8 cellular contexts compared by ENCODE assay signal in genomic region chr1:44775930-44776748, GRCh38. TPM values are rescaled to one million over a fixed set of nuclear protein-coding genes. Genes with fewer than 3 reads are reported as not detected.
A peak's percentile ranks its signal among the peaks of the same experiment; 100 is the strongest.
DNase-seq lines count a peak whose midpoint lies in the region; ATAC-seq and TF ChIP-seq lines count a peak whose summit lies in the region.

No MANE protein-coding gene starts in this region.

- H3K4me2 ChIP-seq in GM23338 (peak overlapping the region; percentile 100), PC-9 (peak overlapping the region; percentile 84)

- no peak overlapping the region for H2AFZ ChIP-seq in GM23338
- H2AFZ ChIP-seq in PC-9, result peak overlapping the region; percentile 73; the same call in 1 of the 2 replicates

- H3K4me3 ChIP-seq in GM23338, result peak overlapping the region; percentile 99
- peak overlapping the region; percentile 95 for H3K4me3 ChIP-seq in PC-9

- no peaks in the 10 kb centered on the region; the same call in 2 of the 3 replicates for H3K9me3 Mint-ChIP-seq in GM23338

- POLR2A ChIA-PET in PC-9 (lab: Charles Lee; ENCODE audit: unreplicated experiment), result interaction anchor here (0.5 to 1.6 kb wide), 9 partner anchors 24 to 1674 kb away, joined by 3 to 15 read pairs (median 5); partner anchors contain the start of genes PLK3 and TMEM53

- peak overlapping the region; percentile 87 for H3K4me3 Mint-ChIP-seq in GM23338

- ATAC-seq in GM23338, result no peak

- no peaks in the 10 kb centered on the region for H3K9me2 ChIP-seq in GM23338 (ENCODE audit: insufficient read depth)
- no peaks in the 10 kb centered on the region for H3K9me2 ChIP-seq in PC-9 (ENCODE audit: insufficient read depth)

- peaks cover 25% of the 10 kb centered on the region for H3K27me3 Mint-ChIP-seq in GM23338 (ENCODE audit: insufficient read depth, low read depth, poor library complexity)

- TSS peak; percentile 38 for BruUV-seq in PC-9 (replicated peaks; lab: Mats Ljungman, UMichigan)

- H3K27me3 ChIP-seq in GM23338 (ENCODE audit: insufficient read depth) (no peaks in the 10 kb centered on the region), PC-9 (ENCODE audit: insufficient read depth, low read depth) (no peaks in the 10 kb centered on the region)

- H4K20me1 ChIP-seq in GM23338 (replicated peaks; ENCODE audit: insufficient read depth) (peaks cover 35% of the 10 kb centered on the region), PC-9 (ENCODE audit: insufficient read depth) (peaks cover 43% of the 10 kb centered on the region)

- H3K4me1 Mint-ChIP-seq in GM23338, result peaks cover 20% of the 10 kb centered on the region

- TF ChIP-seq CTCF in GM23338 (conservative IDR thresholded peaks at IDR 0.05; ENCODE audit: low read depth in 2 of 2) (no peak), PC-9 (conservative IDR thresholded peaks at IDR 0.05) (no peak)

- peaks cover 15% of the 10 kb centered on the region for H3K4me1 ChIP-seq in GM23338 (ENCODE audit: insufficient read depth)
- H3K4me1 ChIP-seq in PC-9 (replicated peaks; ENCODE audit: insufficient read depth), result peaks cover 22% of the 10 kb centered on the region

- H3K36me3 ChIP-seq in GM23338 (ENCODE audit: insufficient read depth), result peaks cover 37% of the 10 kb centered on the region
- peaks cover 44% of the 10 kb centered on the region for H3K36me3 ChIP-seq in PC-9 (ENCODE audit: low read depth)

- DNase-seq in COLO668 (lab: John Stamatoyannopoulos, UW; ENCODE audit: unreplicated experiment), result peak; percentile 71
- no peak for DNase-seq in GM23338 (ENCODE audit: low spot score)
- DNase-seq in PC-9, result peak in 1 of 2 experiments; percentile 30
- peak; percentile 47 for DNase-seq in astrocyte of the hippocampus (ENCODE audit: low read depth, low spot score)
- DNase-seq in kidney glomerular epithelial cell (lab: John Stamatoyannopoulos, UW), result peak; percentile 20
- peak; percentile 40 to 63 for DNase-seq in stimulated activated CD8-positive, alpha-beta memory T cell treated with anti-CD3 and anti-CD28 coated beads, Interleukin-7, amount 100 ng/mL, for 4 hours (ENCODE audit: low read depth in 2 of 2)
- DNase-seq in NCI-H2171 (lab: John Stamatoyannopoulos, UW), result no peak
- no peak for DNase-seq in NCI-H1048 (lab: John Stamatoyannopoulos, UW)

- peaks cover 55% of the 10 kb centered on the region for H3K36me3 Mint-ChIP-seq in GM23338 (ENCODE audit: low read depth)

- H3K79me2 ChIP-seq in GM23338 (replicated peaks; ENCODE audit: insufficient read depth), result peaks cover 43% of the 10 kb centered on the region
- H3K79me2 ChIP-seq in PC-9 (ENCODE audit: low read depth), result peaks cover 60% of the 10 kb centered on the region

- CTCF ChIA-PET in PC-9 (lab: Charles Lee), result interaction anchor here (0.5 to 1.2 kb wide), 5 partner anchors 17 to 748 kb away, joined by 3 to 4 read pairs (median 3); partner anchors contain the start of gene PLK3

- intact Hi-C loops in PC-9 (cut with micrococcal nuclease; ENCODE audit: unreplicated experiment), result loop anchor here (2.0 kb wide), 1 partner anchor 45 kb away; the partner anchor contains the start of gene RNU5D-1

- H3K27ac Mint-ChIP-seq in GM23338, result peak overlapping the region; percentile 97

- H3K9me3 ChIP-seq in PC-9 (ENCODE audit: insufficient read depth, low read depth), result no peaks in the 10 kb centered on the region

- H3K27ac ChIP-seq in GM23338 (ENCODE audit: low read depth) (peak overlapping the region; percentile 90), PC-9 (peak overlapping the region; percentile 98)

- peaks cover 59% of the 10 kb centered on the region for H3F3A ChIP-seq in GM23338 (replicated peaks; ENCODE audit: low read depth)
- H3F3A ChIP-seq in PC-9 (ENCODE audit: insufficient read depth, low read depth), result peaks cover 74% of the 10 kb centered on the region

TF ChIP-seq in GM23338, 12 proteins besides CTCF, POLR2A, EP300 and RAD21:
- TF ChIP-seq POLR2AphosphoS5 (IDR thresholded peaks at IDR 0.05; ENCODE audit: low read depth), result peak; percentile 18; the same call in 1 of the 2 replicates
- no peak for TF ChIP-seq ZNF114 (CRISPR knock-in tag; IDR thresholded peaks at IDR 0.05)
- TF ChIP-seq JUNB (IDR thresholded peaks at IDR 0.05; ENCODE audit: unreplicated experiment), result no peak

RNA-seq across cellular contexts. Expression of gene RPS8, which starts 0.8 kb away (rescaled TPM):
- 1,756 and 2,098 TPM in 2 replicates for total RNA-seq in GM23338 (2014; rRNA removed; shearing (Covaris generic))
- 2,427 and 2,738 TPM in 2 replicates for polyA plus RNA-seq in GM23338 (2016; fragmentation: Nextera tagmentation; extraction: Ambion mirVana)
- total RNA-seq in PC-9 (2021), result 2,059 and 2,176 TPM in 2 replicates

RNA-seq across cellular contexts. Expression of gene BEST4, which starts 11.8 kb away (rescaled TPM):
- total RNA-seq in GM23338 (2014; rRNA removed; shearing (Covaris generic)), result 0.58 and 0.63 TPM in 2 replicates
- 1.5 and 1.6 TPM in 2 replicates for polyA plus RNA-seq in GM23338 (2016; fragmentation: Nextera tagmentation; extraction: Ambion mirVana)
- 0.70 and 1.3 TPM in 2 replicates for total RNA-seq in PC-9 (2021)

RNA-seq across cellular contexts. Expression of gene PLK3, which starts 24.0 kb away (rescaled TPM):
- 11.8 and 15.1 TPM in 2 replicates for total RNA-seq in GM23338 (2014; rRNA removed; shearing (Covaris generic))
- polyA plus RNA-seq in GM23338 (2016; fragmentation: Nextera tagmentation; extraction: Ambion mirVana), result 7.6 and 8.7 TPM in 2 replicates
- total RNA-seq in PC-9 (2021), result 12.7 and 13.0 TPM in 2 replicates

RNA-seq across cellular contexts. Expression of gene DYNLT4, which starts 31.0 kb away (rescaled TPM):
- 0.73 TPM in 1 of 2 replicates, not detected in the other for total RNA-seq in GM23338 (2014; rRNA removed; shearing (Covaris generic))
- polyA plus RNA-seq in GM23338 (2016; fragmentation: Nextera tagmentation; extraction: Ambion mirVana), result not detected in 2 replicates
- 2.8 and 4.3 TPM in 2 replicates for total RNA-seq in PC-9 (2021)

RNA-seq across cellular contexts. Expression of gene BTBD19, which starts 32.2 kb away (rescaled TPM):
- 0.16 and 0.66 TPM in 2 replicates for total RNA-seq in GM23338 (2014; rRNA removed; shearing (Covaris generic))
- 0.33 and 0.37 TPM in 2 replicates for polyA plus RNA-seq in GM23338 (2016; fragmentation: Nextera tagmentation; extraction: Ambion mirVana)
- total RNA-seq in PC-9 (2021), result 6.2 and 7.3 TPM in 2 replicates

Comparison
In these comparisons a context has a peak if more than half of its experiments do, and no peak if none do; other contexts are left out.
1. DNase-seq: peak in COLO668 (single experiment), astrocyte of the hippocampus (single experiment), kidney glomerular epithelial cell (single experiment) and stimulated activated CD8-positive, alpha-beta memory T cell treated with anti-CD3 and anti-CD28 coated beads, Interleukin-7, amount 100 ng/mL, for 4 hours (2 of 2); none in GM23338 (single experiment), NCI-H2171 (single experiment) and NCI-H1048 (single experiment).